8 cellular contexts compared by ENCODE assay signal in genomic region chr22:36328635-36329216, GRCh38. TPM values are rescaled to one million over a fixed set of nuclear protein-coding genes. Genes with fewer than 3 reads are reported as not detected.
DNase-seq lines count a peak whose midpoint lies in the region; ATAC-seq and TF ChIP-seq lines count a peak whose summit lies in the region.

No MANE protein-coding gene starts in this region.

- H3K27ac Mint-ChIP-seq in activated CD8-positive, alpha-beta T cell treated with anti-CD3 and anti-CD28 coated beads, Interleukin-2, amount 10 ng/mL, durations not matched to agents 7 days and 5 days: peak overlapping the region; percentile 99

- H3K36me3 Mint-ChIP-seq in activated CD8-positive, alpha-beta T cell treated with anti-CD3 and anti-CD28 coated beads, Interleukin-2, amount 10 ng/mL, durations not matched to agents 7 days and 5 days (ENCODE audit: low read depth): peaks cover 95% of the 10 kb centered on the region

- H3K79me2 ChIP-seq in fibroblast of lung (ENCODE audit: control insufficient read depth, insufficient read depth, low read length): peaks cover 98% of the 10 kb centered on the region

- peaks cover 95% of the 10 kb centered on the region for H3K4me1 ChIP-seq in fibroblast of lung (ENCODE audit: control insufficient read depth, extremely low read depth, insufficient read depth, low read length)
- peaks cover 61 to 66% of the 10 kb centered on the region in 2 experiments for H3K4me1 ChIP-seq in neutrophil (ENCODE audit: control insufficient read depth in 1 of 2, insufficient read depth in 1 of 2, low read depth in 1 of 2, low read length in 1 of 2)

- H2AFZ ChIP-seq in fibroblast of lung (ENCODE audit: low read length): no peak overlapping the region

- peak overlapping the region; percentile 85 for H3K4me3 Mint-ChIP-seq in activated CD8-positive, alpha-beta T cell treated with anti-CD3 and anti-CD28 coated beads, Interleukin-2, amount 10 ng/mL, durations not matched to agents 7 days and 5 days

- no peaks in the 10 kb centered on the region for H3K27me3 Mint-ChIP-seq in activated CD8-positive, alpha-beta T cell treated with anti-CD3 and anti-CD28 coated beads, Interleukin-2, amount 10 ng/mL, durations not matched to agents 7 days and 5 days (ENCODE audit: low read depth)

- H3K4me2 ChIP-seq in fibroblast of lung (ENCODE audit: extremely low read depth, insufficient read depth, low read length): peak overlapping the region; percentile 79

- peak; percentile 28 for DNase-seq in stimulated activated CD4-positive, alpha-beta T cell treated with anti-CD3 and anti-CD28 coated beads, Interleukin-12 subunit alpha, Interleukin-12 subunit beta, amount 100 ng/mL, for 4 hours
- DNase-seq in stimulated activated CD4-positive, alpha-beta T cell treated with anti-CD3 and anti-CD28 coated beads, Interleukin-2, amount 100 ng/mL, for 48 hours: no peak
- DNase-seq in activated CD8-positive, alpha-beta T cell treated with anti-CD3 and anti-CD28 coated beads, Interleukin-2, amount 10 ng/mL, durations not matched to agents 7 days and 5 days: peak; percentile 57
- peak; percentile 90 to 94 for DNase-seq in fibroblast of lung (ENCODE audit: low read depth in 2 of 2)
- DNase-seq in NCI-H1105 treated with DMSO at 0.1 percent for 48 hours (lab: John Stamatoyannopoulos, UW): no peak

- no peaks in the 10 kb centered on the region for H3K9me3 Mint-ChIP-seq in activated CD8-positive, alpha-beta T cell treated with anti-CD3 and anti-CD28 coated beads, Interleukin-2, amount 10 ng/mL, durations not matched to agents 7 days and 5 days (ENCODE audit: insufficient read depth)

- no peaks in the 10 kb centered on the region for H3K9me3 ChIP-seq in fibroblast of lung (ENCODE audit: control insufficient read depth, insufficient read depth, low read depth, low read length)
- no peaks in the 10 kb centered on the region for H3K9me3 ChIP-seq in neutrophil

- H3K4me3 ChIP-seq in fibroblast of lung (replicated peaks in 1 of 4; ENCODE audit: control extremely low read depth in 1 of 4, insufficient read depth in 1 of 4, low read depth in 3 of 4, low read length in 4 of 4): no peak overlapping the region
- no peak overlapping the region for H3K4me3 ChIP-seq in neutrophil (ENCODE audit: low read depth in 1 of 2, low read length in 1 of 2)

- ATAC-seq in activated CD8-positive, alpha-beta T cell treated with anti-CD3 and anti-CD28 coated beads, Interleukin-2, amount 10 ng/mL, durations not matched to agents 7 days and 5 days: peak; percentile 11
- no peak for ATAC-seq in HG03280 (IDR thresholded peaks at IDR 0.05; ENCODE audit: unreplicated experiment)
- no peak for ATAC-seq in HG03460 (IDR thresholded peaks at IDR 0.05; ENCODE audit: unreplicated experiment)

- peak overlapping the region; percentile 60 for H3K9ac ChIP-seq in fibroblast of lung (ENCODE audit: insufficient read depth, low read length)

- TF ChIP-seq CTCF in fibroblast of lung (conservative IDR thresholded peaks at IDR 0.05 in 1 of 2, IDR thresholded peaks at IDR 0.05 in 1 of 2; ENCODE audit: low read depth in 1 of 2, low read length in 2 of 2): no peak
- TF ChIP-seq CTCF in neutrophil (IDR thresholded peaks at IDR 0.05): no peak

- H3K27me3 ChIP-seq in fibroblast of lung (ENCODE audit: control insufficient read depth, insufficient read depth, low read length) (no peaks in the 10 kb centered on the region), neutrophil (no peaks in the 10 kb centered on the region)

- POLR2A ChIA-PET in activated CD8-positive, alpha-beta T cell treated with anti-CD3 and anti-CD28 coated beads, Interleukin-2, amount 10 ng/mL, durations not matched to agents 7 days and 5 days (lab: Charles Lee): interaction anchor here (0.8 to 2.1 kb wide), 8 partner anchors 11 to 149 kb away, joined by 3 to 8 read pairs (median 4); no protein-coding TSS in a partner anchor

- H3K27ac ChIP-seq in fibroblast of lung (ENCODE audit: insufficient read depth, low read length): peak overlapping the region; percentile 98
- H3K27ac ChIP-seq in neutrophil: peak overlapping the region; percentile 95

- H3K4me1 Mint-ChIP-seq in activated CD8-positive, alpha-beta T cell treated with anti-CD3 and anti-CD28 coated beads, Interleukin-2, amount 10 ng/mL, durations not matched to agents 7 days and 5 days (ENCODE audit: low read depth): peaks cover 81% of the 10 kb centered on the region

- no peaks in the 10 kb centered on the region for H4K20me1 ChIP-seq in fibroblast of lung (ENCODE audit: control insufficient read depth, extremely low read depth, insufficient read depth, low read length)

- CTCF ChIA-PET in activated CD8-positive, alpha-beta T cell treated with anti-CD3 and anti-CD28 coated beads, Interleukin-2, amount 10 ng/mL, durations not matched to agents 7 days and 5 days (lab: Charles Lee): interaction anchor here (0.6 to 2.9 kb wide), 18 partner anchors 12 to 165 kb away, joined by 3 to 22 read pairs (median 4); partner anchors contain the start of gene MYH9

- peaks cover 51% of the 10 kb centered on the region for H3K36me3 ChIP-seq in fibroblast of lung (ENCODE audit: control insufficient read depth, insufficient read depth, low read length)
- peaks cover 95% of the 10 kb centered on the region for H3K36me3 ChIP-seq in neutrophil

RNA-seq across cellular contexts. Expression of gene MYH9, which starts 59.0 kb away (rescaled TPM):
- total RNA-seq in activated CD8-positive, alpha-beta T cell treated with anti-CD3 and anti-CD28 coated beads, Interleukin-2, amount 10 ng/mL, durations not matched to agents 7 days and 5 days: 100 to 1,000 TPM; 857 to 883 TPM
- 562 and 796 TPM in 2 replicates for total RNA-seq in fibroblast of lung
- polyA plus RNA-seq in fibroblast of lung: 413 and 677 TPM in 2 replicates
- polyA plus RNA-seq in fibroblast of lung (2012): 611 and 1,244 TPM in 2 replicates
- 1,141 and 2,569 TPM in 2 replicates for polyA minus RNA-seq in fibroblast of lung (ENCODE audit: low replicate concordance)

Comparison
In these comparisons a context has a peak if more than half of its experiments do, and no peak if none do; other contexts are left out.
1. DNase-seq: peak in stimulated activated CD4-positive, alpha-beta T cell treated with anti-CD3 and anti-CD28 coated beads, Interleukin-12 subunit alpha, Interleukin-12 subunit beta, amount 100 ng/mL, for 4 hours (single experiment), activated CD8-positive, alpha-beta T cell treated with anti-CD3 and anti-CD28 coated beads, Interleukin-2, amount 10 ng/mL, durations not matched to agents 7 days and 5 days (single experiment) and fibroblast of lung (2 of 2); none in stimulated activated CD4-positive, alpha-beta T cell treated with anti-CD3 and anti-CD28 coated beads, Interleukin-2, amount 100 ng/mL, for 48 hours (0 of 2) and NCI-H1105 treated with DMSO at 0.1 percent for 48 hours (single experiment).